14 cellular contexts compared by ENCODE assay signal in the genomic region with DNA sequence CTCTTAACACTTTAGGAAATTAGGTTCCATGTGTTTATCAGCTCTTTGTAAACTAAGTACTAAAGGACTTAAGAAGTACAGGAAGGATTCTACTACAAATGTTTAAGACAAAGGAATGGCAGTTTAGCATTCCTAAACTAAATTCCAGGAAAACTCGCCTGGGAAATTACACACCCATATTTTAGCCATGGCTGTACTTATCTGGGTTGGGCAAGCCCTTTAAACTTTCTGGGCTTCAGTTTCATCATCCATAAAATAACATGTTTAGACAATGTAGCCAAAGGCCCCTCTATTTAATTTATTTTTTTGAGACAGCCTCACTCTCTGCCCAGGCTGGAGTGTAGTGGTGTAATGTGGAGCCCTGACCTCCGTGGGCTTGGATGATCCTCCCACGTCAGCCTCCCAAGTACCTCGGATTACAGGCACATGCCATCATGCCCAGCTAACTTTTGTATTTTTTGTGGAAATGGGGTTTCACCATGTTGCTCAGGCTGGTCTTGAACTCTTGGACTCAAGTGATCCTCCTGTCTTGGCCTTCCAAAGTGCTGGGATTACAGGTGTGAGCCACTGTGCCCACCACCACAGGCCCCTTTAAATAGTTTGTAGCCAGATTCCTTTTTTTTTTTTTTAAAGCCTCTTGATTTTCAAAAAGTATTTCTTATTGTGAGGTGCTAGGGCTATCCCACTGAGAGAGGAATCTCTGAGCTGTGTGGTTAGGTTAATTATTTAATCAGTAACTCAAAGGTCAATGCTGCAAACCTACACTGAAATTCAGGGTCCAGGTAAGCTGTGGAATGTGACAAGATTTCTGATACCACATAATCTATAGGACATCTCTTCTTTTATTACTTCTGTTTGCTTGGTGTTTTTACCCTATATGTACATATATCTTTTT. TPM values are rescaled to one million over a fixed set of nuclear protein-coding genes. Genes with fewer than 3 reads are reported as not detected.
A peak's percentile ranks its signal among the peaks of the same experiment; 100 is the strongest.
DNase-seq lines count a peak whose midpoint lies in the region; ATAC-seq, FAIRE-seq and TF ChIP-seq lines count a peak whose summit lies in the region.
"Had no signal": no experiment of that assay in that cellular context is flagged by ENCODE, and none has a peak within 500 bp of the region (broad histone marks: within the 10 kb centered on the region; RNA-seq: fewer than 3 reads in every experiment).

No MANE protein-coding gene starts in this region.

- BruUV-seq in Calu3 (replicated peaks; lab: Mats Ljungman, UMichigan): no TSS peak

- H3K27me3 Mint-ChIP-seq in Calu3 (ENCODE audit: unreplicated experiment): no peaks in the 10 kb centered on the region
- no peaks in the 10 kb centered on the region for H3K27me3 Mint-ChIP-seq in neural progenitor cell (ENCODE audit: insufficient read depth, low read depth)

- WGBS in adrenal gland, 4 donors: 81 to 94% (median 91%) methylated on average over 4 of the region's 4 CpGs

- H3K27me3 ChIP-seq in fibroblast of lung (ENCODE audit: control insufficient read depth, insufficient read depth, low read length): no peaks in the 10 kb centered on the region
- no peaks in the 10 kb centered on the region for H3K27me3 ChIP-seq in neural progenitor cell
- no peaks in the 10 kb centered on the region for H3K27me3 ChIP-seq in adrenal gland
- H3K27me3 ChIP-seq: MG63, vagina had no signal

- no peaks in the 10 kb centered on the region for H3F3A ChIP-seq in neural progenitor cell (ENCODE audit: low read depth)

- TF ChIP-seq CTCF in Calu3 (IDR thresholded peaks at IDR 0.05; ENCODE audit: unreplicated experiment) (no peak), fibroblast of lung (conservative IDR thresholded peaks at IDR 0.05 in 1 of 2, IDR thresholded peaks at IDR 0.05 in 1 of 2; ENCODE audit: low read depth in 1 of 2, low read length in 2 of 2) (no peak), neural progenitor cell (IDR thresholded peaks at IDR 0.05) (no peak), adrenal gland (IDR thresholded peaks at IDR 0.05) (no peak)

- H2AFZ ChIP-seq in fibroblast of lung (ENCODE audit: low read length) (no peak overlapping the region), neural progenitor cell (replicated peaks) (no peak overlapping the region)

- H3K79me2 ChIP-seq in fibroblast of lung (ENCODE audit: control insufficient read depth, insufficient read depth, low read length) (peaks cover 1% of the 10 kb centered on the region), neural progenitor cell (ENCODE audit: low read depth) (peaks cover 32% of the 10 kb centered on the region)

- no peak overlapping the region for H3K9ac ChIP-seq in fibroblast of lung (ENCODE audit: insufficient read depth, low read length)
- no peak overlapping the region for H3K9ac ChIP-seq in neural progenitor cell

- H3K36me3 Mint-ChIP-seq in Calu3 (ENCODE audit: insufficient read depth, unreplicated experiment): no peaks in the 10 kb centered on the region
- peaks cover 14% of the 10 kb centered on the region for H3K36me3 Mint-ChIP-seq in neural progenitor cell

- H3K9me3 ChIP-seq in fibroblast of lung (ENCODE audit: control insufficient read depth, insufficient read depth, low read depth, low read length) (no peaks in the 10 kb centered on the region), neural progenitor cell (ENCODE audit: low read depth) (no peaks in the 10 kb centered on the region), adrenal gland (replicated peaks in 1 of 3) (no peaks in the 10 kb centered on the region)
- H3K9me3 ChIP-seq: MG63, vagina had no signal

- DNase-seq in Calu3: no peak
- peak; percentile 41 for DNase-seq in LoVo (ENCODE audit: low spot score)
- peak; percentile 26 to 51 for DNase-seq in fibroblast of lung (ENCODE audit: low read depth in 2 of 2)
- peak; percentile 2 for DNase-seq in neural progenitor cell (ENCODE audit: low spot score)
- DNase-seq in GM12891 (ENCODE audit: insufficient read length, low spot score): no peak
- no peak for DNase-seq in adrenal gland
- DNase-seq: activated CD4-positive, CD25-positive, alpha-beta regulatory T cell treated with anti-CD3 and anti-CD28 coated beads, Interleukin-2, amount 50 U/mL, for 72 hours; dermis blood vessel endothelial cell; head of caudate nucleus; MG63; SHP77 treated with DMSO at 0.1 percent for 48 hours had no signal

- H3K4me1 ChIP-seq in fibroblast of lung (ENCODE audit: control insufficient read depth, extremely low read depth, insufficient read depth, low read length): no peaks in the 10 kb centered on the region
- no peaks in the 10 kb centered on the region for H3K4me1 ChIP-seq in neural progenitor cell
- peaks cover 0 to 21% of the 10 kb centered on the region in 2 donors for H3K4me1 ChIP-seq in adrenal gland (replicated peaks in 1 of 2)

- no peak overlapping the region for H3K4me2 ChIP-seq in fibroblast of lung (ENCODE audit: extremely low read depth, insufficient read depth, low read length)
- H3K4me2 ChIP-seq in neural progenitor cell: no peak overlapping the region

- ATAC-seq in HG02852 (IDR thresholded peaks at IDR 0.05; ENCODE audit: unreplicated experiment) (no peak), HG03460 (IDR thresholded peaks at IDR 0.05; ENCODE audit: unreplicated experiment) (no peak)

- peak overlapping the region; percentile 28 for H3K27ac Mint-ChIP-seq in Calu3 (ENCODE audit: unreplicated experiment)
- no peak overlapping the region for H3K27ac Mint-ChIP-seq in neural progenitor cell

- H3K9me3 Mint-ChIP-seq in Calu3 (ENCODE audit: low read depth, unreplicated experiment): no peaks in the 10 kb centered on the region
- H3K9me3 Mint-ChIP-seq in neural progenitor cell: no peaks in the 10 kb centered on the region

- CTCF ChIA-PET in Calu3 (lab: Charles Lee): interaction anchor here (0.6 to 1.2 kb wide), 2 partner anchors 63 to 80 kb away, joined by 3 to 4 read pairs; no protein-coding TSS in a partner anchor

- H3K4me3 ChIP-seq in fibroblast of lung (replicated peaks in 1 of 4; ENCODE audit: control extremely low read depth in 1 of 4, insufficient read depth in 1 of 4, low read depth in 3 of 4, low read length in 4 of 4): no peak overlapping the region
- no peak overlapping the region for H3K4me3 ChIP-seq in neural progenitor cell
- H3K4me3 ChIP-seq in adrenal gland: no peak overlapping the region
- H3K4me3 ChIP-seq: MG63, vagina had no signal

- H3K27ac ChIP-seq in fibroblast of lung (ENCODE audit: insufficient read depth, low read length) (no peak overlapping the region), neural progenitor cell (no peak overlapping the region), adrenal gland (no peak overlapping the region)
- H3K27ac ChIP-seq: vagina had no signal

- H3K36me3 ChIP-seq in fibroblast of lung (ENCODE audit: control insufficient read depth, insufficient read depth, low read length): no peaks in the 10 kb centered on the region
- no peaks in the 10 kb centered on the region for H3K36me3 ChIP-seq in neural progenitor cell
- peaks cover 0 to 7% of the 10 kb centered on the region in 2 donors for H3K36me3 ChIP-seq in adrenal gland (replicated peaks in 1 of 2)
- H3K36me3 ChIP-seq: MG63 had no signal

- H3K4me1 Mint-ChIP-seq in Calu3 (ENCODE audit: low read depth, unreplicated experiment) (peaks cover 23% of the 10 kb centered on the region), neural progenitor cell (no peaks in the 10 kb centered on the region)

- peak overlapping the region; percentile 36 for H3K4me3 Mint-ChIP-seq in Calu3 (ENCODE audit: low read depth, unreplicated experiment)
- no peak overlapping the region for H3K4me3 Mint-ChIP-seq in neural progenitor cell

- intact Hi-C loops in Calu3 (cut with micrococcal nuclease; ENCODE audit: unreplicated experiment): no loop called here
- intact Hi-C loops in adrenal gland (cut with DNase I): no loop called here

- TF ChIP-seq POLR2A in GM12891 (IDR thresholded peaks at IDR 0.05; ENCODE audit: low read depth, low read length) (no peak), adrenal gland (IDR thresholded peaks at IDR 0.05) (no peak)

- no peak for FAIRE-seq in GM12891 (lab: Jason Lieb, UNC)

- H4K20me1 ChIP-seq in fibroblast of lung (ENCODE audit: control insufficient read depth, extremely low read depth, insufficient read depth, low read length): no peaks in the 10 kb centered on the region
- peaks cover 5% of the 10 kb centered on the region for H4K20me1 ChIP-seq in neural progenitor cell (ENCODE audit: low read depth)

TF ChIP-seq in GM12891, 5 proteins besides CTCF, POLR2A, EP300 and RAD21:
- TF ChIP-seq POLR2AphosphoS5 (IDR thresholded peaks at IDR 0.05; ENCODE audit: low read depth, low read length) (no peak), TAF1 (IDR thresholded peaks at IDR 0.05; ENCODE audit: low read depth, low read length) (no peak), PAX5 (IDR thresholded peaks at IDR 0.05; ENCODE audit: insufficient read depth, low read length, severe bottlenecking) (no peak), POU2F2 (IDR thresholded peaks at IDR 0.05; ENCODE audit: low read depth, low read length) (no peak)

RNA-seq across cellular contexts. Expression of a gene that starts 32.1 kb away (rescaled TPM):
- total RNA-seq in Calu3 (2022): 9.6 and 12.5 TPM in 2 replicates
- 19.8 and 24.4 TPM in 2 replicates for total RNA-seq in fibroblast of lung
- polyA plus RNA-seq in fibroblast of lung: 45.5 and 52.5 TPM in 2 replicates
- polyA plus RNA-seq in fibroblast of lung (2012): 32.1 and 39.1 TPM in 2 replicates
- 2.4 and 5.9 TPM in 2 replicates for polyA minus RNA-seq in fibroblast of lung (ENCODE audit: low replicate concordance)
- total RNA-seq in neural progenitor cell (ENCODE audit: low replicate concordance): 36.8 and 42.8 TPM in 2 replicates
- polyA plus RNA-seq in GM12891 (2012; ENCODE audit: low read depth, missing spikeins): 18.2 TPM
- 10 to 100 TPM; 13.8 to 30.6 (median 16.9) TPM for total RNA-seq in adrenal gland
- polyA plus RNA-seq in adrenal gland: 10 to 100 TPM; 21.7 to 25.2 (median 23.1) TPM

RNA-seq across cellular contexts. Expression of a gene that starts 32.4 kb away (rescaled TPM):
- 19.0 and 20.3 TPM in 2 replicates for total RNA-seq in Calu3 (2022)
- total RNA-seq in fibroblast of lung: 14.4 and 25.9 TPM in 2 replicates
- polyA plus RNA-seq in fibroblast of lung: 55.4 and 64.4 TPM in 2 replicates
- 31.3 and 32.1 TPM in 2 replicates for polyA plus RNA-seq in fibroblast of lung (2012)
- polyA minus RNA-seq in fibroblast of lung (ENCODE audit: low replicate concordance): 5.8 and 7.4 TPM in 2 replicates
- total RNA-seq in neural progenitor cell (ENCODE audit: low replicate concordance): 33.0 and 38.6 TPM in 2 replicates
- 10.7 TPM for polyA plus RNA-seq in GM12891 (2012; ENCODE audit: low read depth, missing spikeins)
- 10 to 100 TPM in 5 of 8 donors, 1 to 10 TPM in 3; 8.0 to 13.7 (median 10.6) TPM for total RNA-seq in adrenal gland
- polyA plus RNA-seq in adrenal gland: 1 to 10 TPM; 4.3 to 8.2 (median 5.8) TPM

Comparison
In these comparisons a context has a peak if more than half of its experiments do, and no peak if none do; other contexts are left out.
1. DNase-seq: peak in LoVo (single experiment), fibroblast of lung (2 of 2) and neural progenitor cell (single experiment); none in Calu3 (single experiment), GM12891 (single experiment) and adrenal gland (0 of 7).